In the genomic region with DNA sequence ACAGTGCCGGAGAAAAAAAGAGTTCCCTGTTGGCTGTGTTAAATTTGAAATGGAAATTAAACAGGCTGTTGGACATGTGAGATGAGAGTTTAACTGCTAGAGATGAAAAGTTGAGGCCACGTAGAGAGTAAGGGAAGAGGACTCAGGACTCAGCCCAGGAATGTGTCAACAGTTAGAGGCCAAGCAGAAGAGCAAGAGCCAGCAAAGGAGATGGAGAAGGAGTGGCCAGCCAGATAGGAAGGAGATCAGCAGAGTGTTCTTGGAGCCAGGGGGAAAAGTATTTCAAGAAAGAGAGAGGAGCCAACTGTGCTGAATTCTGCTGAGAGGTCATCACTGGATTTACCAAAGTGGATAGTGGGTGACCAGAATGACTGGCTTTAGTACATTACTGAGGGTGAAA, we compare ENCODE assay signal across 17 cellular contexts. TPM values are rescaled to one million over a fixed set of nuclear protein-coding genes. Genes with fewer than 3 reads are reported as not detected.
DNase-seq lines count a peak whose midpoint lies in the region; ATAC-seq and TF ChIP-seq lines count a peak whose summit lies in the region.
"Had no signal": no experiment of that assay in that cellular context is flagged by ENCODE, and none has a peak within 500 bp of the region (broad histone marks: within the 10 kb centered on the region; RNA-seq: fewer than 3 reads in every experiment).

No MANE protein-coding gene starts in this region.

- no peak for TF ChIP-seq EP300 in esophagus muscularis mucosa (IDR thresholded peaks at IDR 0.05)

- no peaks in the 10 kb centered on the region for H3K9me3 Mint-ChIP-seq in activated CD4-positive, alpha-beta T cell treated with anti-CD3 and anti-CD28 coated beads, Interleukin-2, amount 10 ng/mL, durations not matched to agents 24 days and 14 days
- H3K9me3 Mint-ChIP-seq: CD8-positive, alpha-beta memory T cell; GM23338 had no signal

- DNase-seq in activated CD4-positive, alpha-beta T cell treated with anti-CD3 and anti-CD28 coated beads, Interleukin-2, amount 10 ng/mL, durations not matched to agents 24 days and 14 days = peak; percentile 48
- no peak for DNase-seq in activated CD4-positive, alpha-beta T cell treated with anti-CD3 and anti-CD28 coated beads, Interleukin-2, amount 50 U/mL, for 48 hours
- no peak for DNase-seq in esophagus muscularis mucosa (ENCODE audit: extremely low spot score)
- DNase-seq in psoas muscle = no peak
- no peak for DNase-seq in upper lobe of right lung
- DNase-seq in caudate nucleus (lab: John Stamatoyannopoulos, UW) = no peak
- no peak for DNase-seq in Kasumi-1 (lab: John Stamatoyannopoulos, UW)
- DNase-seq: AML-193; CD8-positive, alpha-beta memory T cell; DMS53; H7 had no signal

- H3K4me3 ChIP-seq in esophagus muscularis mucosa (no peak overlapping the region), psoas muscle (no peak overlapping the region), upper lobe of right lung (no peak overlapping the region)
- H3K4me3 ChIP-seq: BLaER1, GM12878, GM23338 had no signal

- H3K27ac ChIP-seq in esophagus muscularis mucosa (replicated peaks in 1 of 4) (peak overlapping the region; percentile 46 to 75 (median 58)), psoas muscle (peak overlapping the region; percentile 78), upper lobe of right lung (no peak overlapping the region), caudate nucleus (ENCODE audit: low read depth, low read length) (no peak overlapping the region)
- H3K27ac ChIP-seq: 22Rv1, BLaER1 had no signal

- WGBS in esophagus muscularis mucosa = 39% methylated on average over 2 of the region's 2 CpGs
- 20 to 35% (median 24%) methylated on average over 2 of the region's 2 CpGs for WGBS in psoas muscle, 3 donors

- no peaks in the 10 kb centered on the region for H3K27me3 ChIP-seq in esophagus muscularis mucosa
- H3K27me3 ChIP-seq in psoas muscle (ENCODE audit: insufficient read depth in 3 of 3, low read length in 2 of 3) = no peaks in the 10 kb centered on the region
- no peaks in the 10 kb centered on the region for H3K27me3 ChIP-seq in upper lobe of right lung
- H3K27me3 ChIP-seq: BLaER1 had no signal

- H3K4me1 ChIP-seq in esophagus muscularis mucosa (peaks cover 6 to 29% (median 18%) of the 10 kb centered on the region in 4 donors), psoas muscle (peaks cover 31% of the 10 kb centered on the region), upper lobe of right lung (no peaks in the 10 kb centered on the region)
- H3K4me1 ChIP-seq: BLaER1 had no signal

- H3K27me3 Mint-ChIP-seq in activated CD4-positive, alpha-beta T cell treated with anti-CD3 and anti-CD28 coated beads, Interleukin-2, amount 10 ng/mL, durations not matched to agents 24 days and 14 days = no peaks in the 10 kb centered on the region
- H3K27me3 Mint-ChIP-seq: CD8-positive, alpha-beta memory T cell had no signal

- H3K36me3 ChIP-seq in esophagus muscularis mucosa (peaks cover 0 to 27% (median 10%) of the 10 kb centered on the region in 4 donors), psoas muscle (ENCODE audit: insufficient read depth in 1 of 2, low read depth in 1 of 2) (peaks cover 5 to 23% of the 10 kb centered on the region in 2 donors), upper lobe of right lung (peaks cover 18% of the 10 kb centered on the region)

- H3K4me3 Mint-ChIP-seq in activated CD4-positive, alpha-beta T cell treated with anti-CD3 and anti-CD28 coated beads, Interleukin-2, amount 10 ng/mL, durations not matched to agents 24 days and 14 days = no peak overlapping the region
- H3K4me3 Mint-ChIP-seq: CD8-positive, alpha-beta memory T cell; GM23338 had no signal

- TF ChIP-seq CTCF in esophagus muscularis mucosa (IDR thresholded peaks at IDR 0.05) = no peak
- TF ChIP-seq CTCF in psoas muscle (IDR thresholded peaks at IDR 0.05) = no peak
- TF ChIP-seq CTCF in upper lobe of right lung (IDR thresholded peaks at IDR 0.05) = no peak

- peak; percentile 69 to 94 (median 82) for ATAC-seq in psoas muscle
- peak; percentile 45 for ATAC-seq in upper lobe of right lung
- no peak for ATAC-seq in HG02870 (IDR thresholded peaks at IDR 0.05; ENCODE audit: unreplicated experiment)
- ATAC-seq: GM12878, GM23338, HepG2 had no signal

- no peaks in the 10 kb centered on the region for H3K9me3 ChIP-seq in esophagus muscularis mucosa
- no peaks in the 10 kb centered on the region for H3K9me3 ChIP-seq in psoas muscle
- H3K9me3 ChIP-seq in upper lobe of right lung = no peaks in the 10 kb centered on the region
- H3K9me3 ChIP-seq: BLaER1 had no signal

- peaks cover 3% of the 10 kb centered on the region for H3K4me1 Mint-ChIP-seq in activated CD4-positive, alpha-beta T cell treated with anti-CD3 and anti-CD28 coated beads, Interleukin-2, amount 10 ng/mL, durations not matched to agents 24 days and 14 days
- H3K4me1 Mint-ChIP-seq: GM23338 had no signal

- intact Hi-C loops in activated CD4-positive, alpha-beta T cell treated with anti-CD3 and anti-CD28 coated beads, Interleukin-2, amount 10 ng/mL, durations not matched to agents 24 days and 14 days (cut with micrococcal nuclease) = no loop called here
- intact Hi-C loops in esophagus muscularis mucosa (cut with DNase I) = no loop called here
- intact Hi-C loops in psoas muscle (cut with DNase I) = no loop called here
- intact Hi-C loops in upper lobe of right lung (cut with DNase I) = no loop called here

- TF ChIP-seq POLR2A in esophagus muscularis mucosa (IDR thresholded peaks at IDR 0.05; ENCODE audit: low read depth) = no peak

- H3K36me3 Mint-ChIP-seq in activated CD4-positive, alpha-beta T cell treated with anti-CD3 and anti-CD28 coated beads, Interleukin-2, amount 10 ng/mL, durations not matched to agents 24 days and 14 days (ENCODE audit: low read depth) = peaks cover 28% of the 10 kb centered on the region

- no peak overlapping the region for H3K27ac Mint-ChIP-seq in activated CD4-positive, alpha-beta T cell treated with anti-CD3 and anti-CD28 coated beads, Interleukin-2, amount 10 ng/mL, durations not matched to agents 24 days and 14 days
- H3K27ac Mint-ChIP-seq: CD8-positive, alpha-beta memory T cell; GM23338 had no signal

RNA-seq across cellular contexts. Expression of a gene that starts 14.4 kb away (rescaled TPM):
- 27.1 and 29.8 TPM in 2 replicates for total RNA-seq in activated CD4-positive, alpha-beta T cell treated with anti-CD3 and anti-CD28 coated beads, Interleukin-2, amount 10 ng/mL, durations not matched to agents 24 days and 14 days
- total RNA-seq in esophagus muscularis mucosa = 10 to 100 TPM in 2 of 4 donors, 1 to 10 TPM in 2; 6.7 to 13.3 (median 10.2) TPM
- 10 to 100 TPM in 2 of 4 donors, 1 to 10 TPM in 2; 5.4 to 15.5 (median 9.0) TPM for total RNA-seq in psoas muscle
- polyA plus RNA-seq in psoas muscle = 10 to 100 TPM in 2 of 3 donors, 1 to 10 TPM in 1; 8.2 to 24.4 (median 11.9) TPM
- total RNA-seq in upper lobe of right lung = 12.8 TPM

RNA-seq across cellular contexts. Expression of a gene that starts 14.7 kb away (rescaled TPM):
- total RNA-seq in activated CD4-positive, alpha-beta T cell treated with anti-CD3 and anti-CD28 coated beads, Interleukin-2, amount 10 ng/mL, durations not matched to agents 24 days and 14 days = 27.6 and 30.1 TPM in 2 replicates
- total RNA-seq in esophagus muscularis mucosa (10 to 100 TPM; 27.2 to 50.7 (median 37.6) TPM), psoas muscle (10 to 100 TPM; 23.5 to 53.3 (median 43.3) TPM), upper lobe of right lung (29.8 TPM)
- polyA plus RNA-seq in psoas muscle = 100 to 1,000 TPM in 1 of 3 donors, 10 to 100 TPM in 2; 33.4 to 108 (median 76.9) TPM

Comparison
In these comparisons a context has a peak if more than half of its experiments do, and no peak if none do; other contexts are left out.
1. H3K27ac ChIP-seq: peak in esophagus muscularis mucosa (4 of 4) and psoas muscle (single experiment); none in upper lobe of right lung (single experiment) and caudate nucleus (single experiment).